ENCODE assay signal across 21 cellular contexts in genomic region chr7:79734158-79734557, GRCh38.
DNase-seq lines count a peak whose midpoint lies in the region; ATAC-seq, FAIRE-seq and TF ChIP-seq lines count a peak whose summit lies in the region.
"Had no signal": no experiment of that assay in that cellular context is flagged by ENCODE, and none has a peak within 500 bp of the region (broad histone marks: within the 10 kb centered on the region; RNA-seq: fewer than 3 reads in every experiment).

No MANE protein-coding gene starts in this region.

- no peaks in the 10 kb centered on the region for H3K9me2 ChIP-seq in PC-3 (replicated peaks; ENCODE audit: low read length)

- no peak for FAIRE-seq in bronchial epithelial cell (lab: Jason Lieb, UNC)
- FAIRE-seq: A549 had no signal

- H3K9ac ChIP-seq in PC-3 (ENCODE audit: low read length) = no peak overlapping the region

- H3K4me1 ChIP-seq in PC-3 (ENCODE audit: insufficient read depth, low read length) = no peaks in the 10 kb centered on the region
- H3K4me1 ChIP-seq: A549, Caco-2 had no signal

- DNase-seq in EH (ENCODE audit: low read depth) (peak; percentile 11), PC-3 (no peak), bronchial epithelial cell (ENCODE audit: low read depth) (peak; percentile 39), kidney tubule cell (ENCODE audit: low spot score) (peak; percentile 66), inferior parietal cortex (ENCODE audit: extremely low spot score) (no peak), amygdala (lab: John Stamatoyannopoulos, UW) (no peak)
- no peak for DNase-seq in activated CD8-positive, alpha-beta memory T cell treated with anti-CD3 and anti-CD28 coated beads, Interleukin-2, amount 50 U/mL, for 48 hours
- DNase-seq: C1 segment of cervical spinal cord; Caco-2; CD4-positive, alpha-beta memory T cell; DMS 273 treated with DMSO at 0.1 percent for 48 hours; DMS79; NCI-H1092 treated with DMSO at 0.1 percent for 48 hours; NCI-H1436 treated with DMSO at 0.1 percent for 48 hours; NCI-H187 treated with DMSO at 0.1 percent for 48 hours; NCI-H524 treated with DMSO at 0.1 percent for 48 hours; NCI-H774; NK-92 treated with Interleukin-12 subunit alpha and Interleukin-12 subunit beta, amount 100 ng/mL, for 24 hours; SHP77 had no signal

- no peak overlapping the region for H3K27ac ChIP-seq in PC-3 (ENCODE audit: low read length)
- H3K27ac ChIP-seq: A549, RWPE1 had no signal

- CTCF ChIA-PET in PC-3 (lab: Charles Lee) = no interaction called here

- no TSS peak for BruUV-seq in PC-3 (replicated peaks; lab: Mats Ljungman, UMichigan)

- H3K4me3 ChIP-seq in PC-3 (ENCODE audit: low read length) = no peak overlapping the region
- no peak overlapping the region for H3K4me3 ChIP-seq in bronchial epithelial cell (ENCODE audit: low read depth, low read length)
- H3K4me3 ChIP-seq: A549 had no signal

- H3K4me2 ChIP-seq in PC-3 (ENCODE audit: low read length) = no peak overlapping the region
- H3K4me2 ChIP-seq: A549 had no signal

- intact Hi-C loops in PC-3 (cut with micrococcal nuclease) = no loop called here

- H3K36me3 ChIP-seq in PC-3 (ENCODE audit: low read depth, low read length) (no peaks in the 10 kb centered on the region; the same call in 1 of the 2 replicates), bronchial epithelial cell (ENCODE audit: control insufficient read depth, insufficient read depth, low read length) (no peaks in the 10 kb centered on the region)

- H3F3A ChIP-seq in PC-3 (ENCODE audit: low read length, unreplicated experiment) = no peaks in the 10 kb centered on the region

- POLR2A ChIA-PET in PC-3 (lab: Charles Lee; ENCODE audit: unreplicated experiment) = no interaction called here

- H3K27me3 ChIP-seq in PC-3 (ENCODE audit: low read length) = no peaks in the 10 kb centered on the region
- H3K27me3 ChIP-seq in bronchial epithelial cell (ENCODE audit: control insufficient read depth, insufficient read depth, low read length) = no peaks in the 10 kb centered on the region

- no peaks in the 10 kb centered on the region for H4K20me1 ChIP-seq in PC-3 (ENCODE audit: low read length)

- peaks cover 9% of the 10 kb centered on the region; the same call in 1 of the 2 replicates for H3K9me3 ChIP-seq in PC-3 (ENCODE audit: low read length)

- H3K79me2 ChIP-seq in PC-3 (ENCODE audit: low read length) = no peaks in the 10 kb centered on the region

- peak; percentile 35 for ATAC-seq in PC-3
- ATAC-seq: A549 had no signal

- H2AFZ ChIP-seq in PC-3 (ENCODE audit: low read length) = no peak overlapping the region

- TF ChIP-seq CTCF in PC-3 (conservative IDR thresholded peaks at IDR 0.05; ENCODE audit: low read depth, low read length) = no peak
- no peak for TF ChIP-seq CTCF in bronchial epithelial cell (IDR thresholded peaks at IDR 0.05; ENCODE audit: insufficient read depth, low read length, severe bottlenecking)

Comparison
In these comparisons a context has a peak if more than half of its experiments do, and no peak if none do; other contexts are left out.
1. DNase-seq: peak in EH (single experiment), bronchial epithelial cell (single experiment) and kidney tubule cell (single experiment); none in PC-3 (single experiment), inferior parietal cortex (single experiment), amygdala (0 of 56) and activated CD8-positive, alpha-beta memory T cell treated with anti-CD3 and anti-CD28 coated beads, Interleukin-2, amount 50 U/mL, for 48 hours (single experiment).